Comparison of ENCODE assay signal across 24 cellular contexts in the genomic region with DNA sequence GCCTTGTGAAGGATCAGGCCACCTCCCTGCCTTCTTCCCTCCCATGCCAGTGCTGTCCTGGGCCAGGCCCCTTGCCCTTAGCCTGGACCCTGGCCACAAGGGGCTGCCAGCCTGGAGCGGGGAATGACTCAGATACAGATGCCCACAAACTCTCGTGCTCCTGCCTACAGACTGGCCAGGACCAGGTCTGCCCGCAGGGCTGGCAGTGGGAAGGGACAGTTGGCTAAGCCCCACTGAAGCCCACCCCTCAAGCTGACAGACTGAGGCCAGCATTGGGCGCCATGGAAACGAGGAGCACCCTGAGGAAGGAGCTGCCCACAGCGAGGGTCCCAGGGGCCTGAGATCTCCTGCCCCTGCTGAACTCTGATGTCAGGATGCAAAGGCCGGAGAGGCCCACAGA. TPM values are rescaled to one million over a fixed set of nuclear protein-coding genes. Genes with fewer than 3 reads are reported as not detected.
"Had no signal": no experiment of that assay in that cellular context is flagged by ENCODE, and none has a peak within 500 bp of the region (broad histone marks: within the 10 kb centered on the region; RNA-seq: fewer than 3 reads in every experiment).

No MANE protein-coding gene starts in this region.

- ATAC-seq: K562, SK-N-SH treated with all-trans-retinoic acid at 6 μM for 48 hours had no signal

- FAIRE-seq: HTR-8/SVneo, K562, RCC 7860 had no signal

- H3K4me3 ChIP-seq: K562 had no signal

- H3K27ac ChIP-seq: HL-60, KMS-11, RWPE1 had no signal

- H3K4me2 ChIP-seq: KMS-11 had no signal

- DNase-seq: Kasumi-1, MM.1S, NCI-H1092 treated with DMSO at 0.1 percent for 48 hours, NCI-H1436, NCI-H187, NCI-H2029, NCI-H2081 treated with DMSO at 0.1 percent for 48 hours, NCI-H2171, NCI-H226, NCI-H446, NCI-H510A, NCI-H524 treated with DMSO at 0.1 percent for 48 hours, NCI-H69, NCI-H774, SHP77, T-helper 1 cell had no signal

- H3K9ac ChIP-seq: KMS-11 had no signal

RNA-seq across cellular contexts. Expression of gene SCUBE1, which starts 14.1 kb away (rescaled TPM):
- polyA plus RNA-seq: IgD-negative memory B cell had no signal
